In genomic region chr4:4876945-4877661, GRCh38 we compare ENCODE assay signal across 8 cellular contexts. TPM values are rescaled to one million over a fixed set of nuclear protein-coding genes. Genes with fewer than 3 reads are reported as not detected.
"Had no signal": no experiment of that assay in that cellular context is flagged by ENCODE, and none has a peak within 500 bp of the region (broad histone marks: within the 10 kb centered on the region; RNA-seq: fewer than 3 reads in every experiment).

No MANE protein-coding gene starts in this region.

- H3K4me3 ChIP-seq: GM23338 had no signal

- H3K4me2 ChIP-seq: GM23338 had no signal

- H2AFZ ChIP-seq: GM23338 had no signal

- H3K9me3 Mint-ChIP-seq: GM23338, HFFc6 had no signal

- H3K27ac ChIP-seq: HL-60 had no signal

- H3K27ac Mint-ChIP-seq: GM23338, H9, HFFc6 had no signal

- H3K4me3 Mint-ChIP-seq: GM23338, H9, HFFc6 had no signal

- DNase-seq: H9, HCEC 1CT, HFFc6, IMR-90, KG1 had no signal

RNA-seq across cellular contexts. Expression of gene MSX1, which starts 17.6 kb away (rescaled TPM):
- total RNA-seq: GM23338, H1, H9 had no signal
